In the genomic region with DNA sequence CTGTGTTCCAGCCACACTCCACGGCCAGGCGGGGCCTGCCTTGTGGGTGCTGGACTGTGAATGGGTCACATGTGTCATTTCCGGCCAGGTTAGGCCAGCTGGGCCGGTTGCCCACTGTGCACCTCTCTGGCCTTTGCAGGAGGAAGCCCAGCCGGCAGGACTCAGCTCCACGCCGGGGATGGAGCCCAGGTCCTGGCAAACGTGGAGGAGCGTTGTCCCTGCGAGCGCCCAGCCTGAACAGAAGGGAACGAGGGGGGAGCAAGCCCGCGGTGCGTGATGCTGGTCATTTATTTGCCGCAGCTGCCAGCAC, we compare ENCODE assay signal across 1 cellular context.
TF ChIP-seq lines count a peak whose summit lies in the region.

No MANE protein-coding gene starts in this region.

TF ChIP-seq in GM23338, 12 proteins besides CTCF, POLR2A, EP300 and RAD21 (continued from another document):
- TF ChIP-seq, protein P1, sequence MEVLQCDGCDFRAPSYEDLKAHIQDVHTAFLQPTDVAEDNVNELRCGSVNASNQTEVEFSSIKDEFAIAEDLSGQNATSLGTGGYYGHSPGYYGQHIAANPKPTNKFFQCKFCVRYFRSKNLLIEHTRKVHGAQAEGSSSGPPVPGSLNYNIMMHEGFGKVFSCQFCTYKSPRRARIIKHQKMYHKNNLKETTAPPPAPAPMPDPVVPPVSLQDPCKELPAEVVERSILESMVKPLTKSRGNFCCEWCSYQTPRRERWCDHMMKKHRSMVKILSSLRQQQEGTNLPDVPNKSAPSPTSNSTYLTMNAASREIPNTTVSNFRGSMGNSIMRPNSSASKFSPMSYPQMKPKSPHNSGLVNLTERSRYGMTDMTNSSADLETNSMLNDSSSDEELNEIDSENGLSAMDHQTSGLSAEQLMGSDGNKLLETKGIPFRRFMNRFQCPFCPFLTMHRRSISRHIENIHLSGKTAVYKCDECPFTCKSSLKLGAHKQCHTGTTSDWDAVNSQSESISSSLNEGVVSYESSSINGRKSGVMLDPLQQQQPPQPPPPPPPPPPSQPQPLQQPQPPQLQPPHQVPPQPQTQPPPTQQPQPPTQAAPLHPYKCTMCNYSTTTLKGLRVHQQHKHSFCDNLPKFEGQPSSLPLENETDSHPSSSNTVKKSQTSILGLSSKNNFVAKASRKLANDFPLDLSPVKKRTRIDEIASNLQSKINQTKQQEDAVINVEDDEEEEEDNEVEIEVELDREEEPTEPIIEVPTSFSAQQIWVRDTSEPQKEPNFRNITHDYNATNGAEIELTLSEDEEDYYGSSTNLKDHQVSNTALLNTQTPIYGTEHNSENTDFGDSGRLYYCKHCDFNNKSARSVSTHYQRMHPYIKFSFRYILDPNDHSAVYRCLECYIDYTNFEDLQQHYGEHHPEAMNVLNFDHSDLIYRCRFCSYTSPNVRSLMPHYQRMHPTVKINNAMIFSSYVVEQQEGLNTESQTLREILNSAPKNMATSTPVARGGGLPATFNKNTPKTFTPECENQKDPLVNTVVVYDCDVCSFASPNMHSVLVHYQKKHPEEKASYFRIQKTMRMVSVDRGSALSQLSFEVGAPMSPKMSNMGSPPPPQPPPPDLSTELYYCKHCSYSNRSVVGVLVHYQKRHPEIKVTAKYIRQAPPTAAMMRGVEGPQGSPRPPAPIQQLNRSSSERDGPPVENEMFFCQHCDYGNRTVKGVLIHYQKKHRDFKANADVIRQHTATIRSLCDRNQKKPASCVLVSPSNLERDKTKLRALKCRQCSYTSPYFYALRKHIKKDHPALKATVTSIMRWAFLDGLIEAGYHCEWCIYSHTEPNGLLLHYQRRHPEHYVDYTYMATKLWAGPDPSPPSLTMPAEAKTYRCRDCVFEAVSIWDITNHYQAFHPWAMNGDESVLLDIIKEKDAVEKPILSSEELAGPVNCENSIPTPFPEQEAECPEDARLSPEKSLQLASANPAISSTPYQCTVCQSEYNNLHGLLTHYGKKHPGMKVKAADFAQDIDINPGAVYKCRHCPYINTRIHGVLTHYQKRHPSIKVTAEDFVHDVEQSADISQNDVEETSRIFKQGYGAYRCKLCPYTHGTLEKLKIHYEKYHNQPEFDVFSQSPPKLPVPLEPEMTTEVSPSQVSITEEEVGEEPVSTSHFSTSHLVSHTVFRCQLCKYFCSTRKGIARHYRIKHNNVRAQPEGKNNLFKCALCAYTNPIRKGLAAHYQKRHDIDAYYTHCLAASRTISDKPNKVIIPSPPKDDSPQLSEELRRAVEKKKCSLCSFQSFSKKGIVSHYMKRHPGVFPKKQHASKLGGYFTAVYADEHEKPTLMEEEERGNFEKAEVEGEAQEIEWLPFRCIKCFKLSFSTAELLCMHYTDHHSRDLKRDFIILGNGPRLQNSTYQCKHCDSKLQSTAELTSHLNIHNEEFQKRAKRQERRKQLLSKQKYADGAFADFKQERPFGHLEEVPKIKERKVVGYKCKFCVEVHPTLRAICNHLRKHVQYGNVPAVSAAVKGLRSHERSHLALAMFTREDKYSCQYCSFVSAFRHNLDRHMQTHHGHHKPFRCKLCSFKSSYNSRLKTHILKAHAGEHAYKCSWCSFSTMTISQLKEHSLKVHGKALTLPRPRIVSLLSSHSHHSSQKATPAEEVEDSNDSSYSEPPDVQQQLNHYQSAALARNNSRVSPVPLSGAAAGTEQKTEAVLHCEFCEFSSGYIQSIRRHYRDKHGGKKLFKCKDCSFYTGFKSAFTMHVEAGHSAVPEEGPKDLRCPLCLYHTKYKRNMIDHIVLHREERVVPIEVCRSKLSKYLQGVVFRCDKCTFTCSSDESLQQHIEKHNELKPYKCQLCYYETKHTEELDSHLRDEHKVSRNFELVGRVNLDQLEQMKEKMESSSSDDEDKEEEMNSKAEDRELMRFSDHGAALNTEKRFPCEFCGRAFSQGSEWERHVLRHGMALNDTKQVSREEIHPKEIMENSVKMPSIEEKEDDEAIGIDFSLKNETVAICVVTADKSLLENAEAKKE (CRISPR knock-in tag; IDR thresholded peaks at IDR 0.05), result no peak
